ENCODE assay signal across 21 cellular contexts in the genomic region with DNA sequence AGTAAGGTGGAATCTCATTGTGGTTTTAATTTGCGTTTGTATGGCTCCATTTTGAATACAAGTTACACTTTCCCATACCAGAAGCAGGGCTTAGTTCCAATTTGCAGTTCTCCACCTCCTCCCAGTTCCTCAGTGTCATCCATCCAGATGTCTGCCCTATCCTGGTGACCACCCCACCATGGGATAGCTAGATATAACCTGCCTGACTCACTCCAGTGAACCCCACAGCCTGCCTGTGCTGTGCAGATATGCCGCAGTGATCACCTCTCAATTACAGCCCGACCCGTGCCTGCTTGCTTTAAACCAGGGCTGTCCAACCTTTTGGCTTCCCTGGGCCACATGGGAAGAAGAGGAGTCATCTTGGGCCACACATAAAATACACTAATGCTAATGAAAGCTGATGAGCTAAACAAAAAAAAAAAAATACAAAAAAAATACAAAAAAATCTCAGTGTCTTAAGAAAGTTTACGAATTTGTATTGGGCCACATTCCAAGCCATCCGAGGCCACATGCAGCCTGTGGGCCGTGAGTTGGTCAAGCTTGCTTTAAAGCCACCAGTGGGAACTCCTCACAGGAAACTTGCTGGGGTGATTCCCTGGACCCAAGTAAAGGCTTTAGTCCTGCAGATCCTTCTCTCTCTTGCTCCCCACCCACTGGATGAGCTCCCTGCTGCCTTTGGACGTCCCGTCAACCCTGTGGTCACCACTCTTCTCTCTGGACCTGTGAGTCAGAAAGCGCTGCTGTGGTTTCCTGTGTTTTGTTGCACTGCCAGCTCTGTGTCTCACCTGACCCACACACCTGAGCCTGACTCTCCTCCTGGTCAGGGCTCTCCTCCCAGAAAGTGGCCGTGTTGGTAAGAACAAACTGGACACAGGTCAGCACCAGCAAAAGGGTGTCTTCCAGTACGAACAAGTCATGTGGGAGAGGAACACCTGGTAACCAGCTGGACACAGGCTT.
DNase-seq lines count a peak whose midpoint lies in the region; ATAC-seq and TF ChIP-seq lines count a peak whose summit lies in the region.
"Had no signal": no experiment of that assay in that cellular context is flagged by ENCODE, and none has a peak within 500 bp of the region (broad histone marks: within the 10 kb centered on the region; RNA-seq: fewer than 3 reads in every experiment).

No MANE protein-coding gene starts in this region.

- no peaks in the 10 kb centered on the region for H3K27me3 Mint-ChIP-seq in activated naive CD4-positive, alpha-beta T cell treated with anti-CD3 and anti-CD28 coated beads, Interleukin-2, amount 10 ng/mL, durations not matched to agents 7 days and 5 days
- no peaks in the 10 kb centered on the region for H3K27me3 Mint-ChIP-seq in stimulated activated naive B cell treated with anti-CD40 and anti-IgM and Interleukin-4, amounts not matched to agents 10 μg/mL and 1 μg/mL and 100 μg/mL, for 72 hours
- H3K27me3 Mint-ChIP-seq: CD4-positive, alpha-beta memory T cell had no signal

- H3K27ac ChIP-seq in RWPE2 (ENCODE audit: poor library complexity, severe bottlenecking), result no peak overlapping the region
- H3K27ac ChIP-seq: ascending aorta, colonic mucosa, left lung, SJSA1 had no signal

- H3K27me3 ChIP-seq in RWPE2 (ENCODE audit: insufficient read depth, poor library complexity, severe bottlenecking), result no peaks in the 10 kb centered on the region
- H3K27me3 ChIP-seq: ascending aorta, colonic mucosa, left lung, SJSA1 had no signal

- peaks cover 5% of the 10 kb centered on the region for H3K9me3 ChIP-seq in RWPE2 (ENCODE audit: severe bottlenecking)
- H3K9me3 ChIP-seq: colonic mucosa had no signal

- CTCF ChIA-PET in activated naive CD4-positive, alpha-beta T cell treated with anti-CD3 and anti-CD28 coated beads, Interleukin-2, amount 10 ng/mL, durations not matched to agents 7 days and 5 days (lab: Charles Lee), result no interaction called here

- no peak overlapping the region for H3K27ac Mint-ChIP-seq in activated naive CD4-positive, alpha-beta T cell treated with anti-CD3 and anti-CD28 coated beads, Interleukin-2, amount 10 ng/mL, durations not matched to agents 7 days and 5 days
- peak overlapping the region; percentile 26 for H3K27ac Mint-ChIP-seq in stimulated activated naive B cell treated with anti-CD40 and anti-IgM and Interleukin-4, amounts not matched to agents 10 μg/mL and 1 μg/mL and 100 μg/mL, for 72 hours
- H3K27ac Mint-ChIP-seq: activated T-helper 1 cell treated with anti-CD3 and anti-CD28 coated beads, Interleukin-12 subunit alpha, Interleukin-12 subunit beta, Interleukin-2, Interleukin-4 antibody, amounts not matched to agents 30 ng/mL and 10 ng/mL and 1 ng/mL, durations not matched to agents 14 hours and 24 hours and 36 hours; CD4-positive, alpha-beta memory T cell; T-helper 2 cell treated with Interferon-gamma antibody and Interleukin-4, amounts not matched to agents 5 μg/mL and 100 μg/mL, for 36 hours had no signal

- ATAC-seq in RWPE2 (ENCODE audit: low read depth) (0 out of 3 replicates have a peak, but pooled peaks have one; percentile 41), esophagus mucosa (peak; percentile 45), HG03159 (IDR thresholded peaks at IDR 0.05; ENCODE audit: unreplicated experiment) (no peak), GM21360 (IDR thresholded peaks at IDR 0.05; ENCODE audit: unreplicated experiment) (no peak), GM21529 (IDR thresholded peaks at IDR 0.05; ENCODE audit: unreplicated experiment) (no peak)
- no peak for ATAC-seq in stimulated activated naive B cell treated with anti-CD40 and anti-IgM and Interleukin-4, amounts not matched to agents 10 μg/mL and 1 μg/mL and 100 μg/mL, for 72 hours (replicated peaks)
- ATAC-seq: left lung had no signal

- peaks cover 14% of the 10 kb centered on the region for H3K9me3 Mint-ChIP-seq in activated naive CD4-positive, alpha-beta T cell treated with anti-CD3 and anti-CD28 coated beads, Interleukin-2, amount 10 ng/mL, durations not matched to agents 7 days and 5 days
- H3K9me3 Mint-ChIP-seq in stimulated activated naive B cell treated with anti-CD40 and anti-IgM and Interleukin-4, amounts not matched to agents 10 μg/mL and 1 μg/mL and 100 μg/mL, for 72 hours, result peaks cover 13 to 20% of the 10 kb centered on the region in 2 donors

- DNase-seq in activated naive CD4-positive, alpha-beta T cell treated with anti-CD3 and anti-CD28 coated beads, Interleukin-2, amount 10 ng/mL, durations not matched to agents 7 days and 5 days, result peak; percentile 43
- no peak for DNase-seq in activated naive CD4-positive, alpha-beta T cell treated with anti-CD3 and anti-CD28 coated beads, Interleukin-2, amount 50 U/mL, for 16 hours
- no peak for DNase-seq in RWPE2 (ENCODE audit: low spot score)
- no peak for DNase-seq in stimulated activated naive B cell treated with anti-CD40 and anti-IgM and Interleukin-4, amounts not matched to agents 10 μg/mL and 1 μg/mL and 100 μg/mL, for 72 hours
- DNase-seq: activated CD4-positive, alpha-beta T cell treated with anti-CD3 and anti-CD28 coated beads for 48 hours; CD4-positive, alpha-beta memory T cell; colonic mucosa; DND-41; foreskin melanocyte; left lung; NCI-H187; NCI-H510A; stimulated activated CD4-positive, alpha-beta T cell treated with anti-CD3 and anti-CD28 coated beads, Interleukin-2, amount 100 ng/mL, for 48 hours had no signal

- H3K4me3 Mint-ChIP-seq in activated naive CD4-positive, alpha-beta T cell treated with anti-CD3 and anti-CD28 coated beads, Interleukin-2, amount 10 ng/mL, durations not matched to agents 7 days and 5 days, result no peak overlapping the region
- H3K4me3 Mint-ChIP-seq in stimulated activated naive B cell treated with anti-CD40 and anti-IgM and Interleukin-4, amounts not matched to agents 10 μg/mL and 1 μg/mL and 100 μg/mL, for 72 hours, result no peak overlapping the region
- H3K4me3 Mint-ChIP-seq: activated T-helper 1 cell treated with anti-CD3 and anti-CD28 coated beads, Interleukin-12 subunit alpha, Interleukin-12 subunit beta, Interleukin-2, Interleukin-4 antibody, amounts not matched to agents 30 ng/mL and 10 ng/mL and 1 ng/mL, durations not matched to agents 14 hours and 24 hours and 36 hours; CD4-positive, alpha-beta memory T cell; T-helper 2 cell treated with Interferon-gamma antibody and Interleukin-4, amounts not matched to agents 5 μg/mL and 100 μg/mL, for 36 hours had no signal

- no peak for TF ChIP-seq CTCF in RWPE2 (IDR thresholded peaks at IDR 0.05; ENCODE audit: poor library complexity, severe bottlenecking)

- no peaks in the 10 kb centered on the region for H3K4me1 Mint-ChIP-seq in activated naive CD4-positive, alpha-beta T cell treated with anti-CD3 and anti-CD28 coated beads, Interleukin-2, amount 10 ng/mL, durations not matched to agents 7 days and 5 days
- peaks cover 20 to 33% of the 10 kb centered on the region in 2 donors for H3K4me1 Mint-ChIP-seq in stimulated activated naive B cell treated with anti-CD40 and anti-IgM and Interleukin-4, amounts not matched to agents 10 μg/mL and 1 μg/mL and 100 μg/mL, for 72 hours

- no peaks in the 10 kb centered on the region for H3K36me3 ChIP-seq in RWPE2 (ENCODE audit: low read depth)
- H3K36me3 ChIP-seq: colonic mucosa, SJSA1 had no signal

- H3K4me1 ChIP-seq in RWPE2 (ENCODE audit: insufficient read depth, poor library complexity, severe bottlenecking), result no peaks in the 10 kb centered on the region
- H3K4me1 ChIP-seq: ascending aorta, colonic mucosa, left lung, SJSA1 had no signal

- no peaks in the 10 kb centered on the region for H3K36me3 Mint-ChIP-seq in activated naive CD4-positive, alpha-beta T cell treated with anti-CD3 and anti-CD28 coated beads, Interleukin-2, amount 10 ng/mL, durations not matched to agents 7 days and 5 days
- peaks cover 32 to 37% of the 10 kb centered on the region in 2 donors for H3K36me3 Mint-ChIP-seq in stimulated activated naive B cell treated with anti-CD40 and anti-IgM and Interleukin-4, amounts not matched to agents 10 μg/mL and 1 μg/mL and 100 μg/mL, for 72 hours

- no peak overlapping the region for H3K4me3 ChIP-seq in RWPE2 (ENCODE audit: severe bottlenecking)
- H3K4me3 ChIP-seq: ascending aorta, colonic mucosa, left lung, SJSA1 had no signal

Comparison
In these comparisons a context has a peak if more than half of its experiments do, and no peak if none do; other contexts are left out.
1. ATAC-seq: peak in RWPE2 (single experiment) and esophagus mucosa (single experiment); none in stimulated activated naive B cell treated with anti-CD40 and anti-IgM and Interleukin-4, amounts not matched to agents 10 μg/mL and 1 μg/mL and 100 μg/mL, for 72 hours (0 of 2), HG03159 (single experiment), GM21360 (single experiment) and GM21529 (single experiment).